Comparison of ENCODE assay signal across 24 cellular contexts in the genomic region with DNA sequence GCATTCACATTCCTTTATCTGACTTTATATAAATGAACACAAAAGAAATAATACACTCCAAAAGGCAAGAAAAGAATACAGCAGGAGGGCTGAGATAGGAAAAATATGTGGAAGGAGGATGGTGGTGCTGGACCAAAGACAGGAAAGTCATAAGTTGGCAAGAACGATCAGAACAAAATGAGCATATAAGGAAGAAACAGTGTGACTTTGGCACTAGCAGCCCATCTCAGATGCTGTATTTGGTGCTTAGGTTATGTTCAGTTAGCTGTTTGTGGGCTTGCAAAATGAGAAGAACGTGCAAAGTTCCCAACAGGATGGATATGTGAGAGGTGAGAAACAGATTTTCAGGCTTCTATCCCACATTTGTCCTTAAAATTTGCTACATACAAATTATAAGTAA.
DNase-seq lines count a peak whose midpoint lies in the region; ATAC-seq and TF ChIP-seq lines count a peak whose summit lies in the region.
"Had no signal": no experiment of that assay in that cellular context is flagged by ENCODE, and none has a peak within 500 bp of the region (broad histone marks: within the 10 kb centered on the region; RNA-seq: fewer than 3 reads in every experiment).

No MANE protein-coding gene starts in this region.

- intact Hi-C loops in tibial artery (cut with DNase I; ENCODE audit: low total_unique reads): no loop called here

- no peaks in the 10 kb centered on the region for H3K27me3 ChIP-seq in tibial artery
- H3K27me3 ChIP-seq: heart left ventricle, SJCRH30, transverse colon had no signal

- TF ChIP-seq CTCF in coronary artery (IDR thresholded peaks at IDR 0.05): no peak
- TF ChIP-seq CTCF in tibial artery (IDR thresholded peaks at IDR 0.05): no peak

- no peaks in the 10 kb centered on the region for H3K36me3 ChIP-seq in tibial artery
- H3K36me3 ChIP-seq: HAP-1, heart left ventricle, SJCRH30, transverse colon had no signal

- no peaks in the 10 kb centered on the region for H3K9me3 ChIP-seq in tibial artery
- H3K9me3 ChIP-seq: HAP-1, SJCRH30, transverse colon had no signal

- no peak for ATAC-seq in GM21825 (IDR thresholded peaks at IDR 0.05; ENCODE audit: unreplicated experiment)
- ATAC-seq: heart left ventricle; K562; stimulated activated naive CD8-positive, alpha-beta T cell treated with anti-CD3 and anti-CD28 coated beads, Interleukin-15, Interleukin-2, amounts not matched to agents 100 U/mL and 50 U/mL, for 24 hours; T-helper 17 cell had no signal

- DNase-seq in NCI-H446 treated with DMSO at 0.1 percent for 48 hours (lab: John Stamatoyannopoulos, UW) (peak; percentile 47), coronary artery (ENCODE audit: low spot score) (no peak), inferior parietal cortex (ENCODE audit: extremely low spot score) (peak; percentile 51), tibial artery (no peak), putamen (ENCODE audit: low spot score) (no peak)
- DNase-seq in stimulated activated naive CD4-positive, alpha-beta T cell (lab: John Stamatoyannopoulos, UW): no peak
- DNase-seq: activated CD4-positive, alpha-beta memory T cell treated with anti-CD3 and anti-CD28 coated beads, Interleukin-2, amount 10 ng/mL, durations not matched to agents 7 days and 5 days; activated CD4-positive, CD25-positive, alpha-beta regulatory T cell treated with anti-CD3 and anti-CD28 coated beads, Interleukin-2, amount 50 U/mL, for 72 hours; activated CD8-positive, alpha-beta memory T cell treated with anti-CD3 and anti-CD28 coated beads, Interleukin-2, amount 50 U/mL, for 48 hours; C1 segment of cervical spinal cord; central memory CD4-positive, alpha-beta T cell; COR-L47; heart left ventricle; NCI-H1105 treated with DMSO at 0.1 percent for 48 hours; NCI-H2029; NCI-H526 treated with DMSO at 0.1 percent for 48 hours; SJCRH30; stimulated activated CD4-positive, alpha-beta T cell treated with anti-CD3 and anti-CD28 coated beads, Interleukin-15, amount 100 ng/mL, for 24 hours; stimulated activated naive CD8-positive, alpha-beta T cell treated with anti-CD3 and anti-CD28 coated beads, Interleukin-15, Interleukin-2, amounts not matched to agents 100 U/mL and 50 U/mL, for 24 hours; T-helper 17 cell; transverse colon had no signal

- H3K4me1 ChIP-seq in tibial artery: peaks cover 0 to 12% (median 0%) of the 10 kb centered on the region in 4 donors
- H3K4me1 ChIP-seq: heart left ventricle, SJCRH30, transverse colon had no signal

- H3K4me3 ChIP-seq in coronary artery: peak overlapping the region; percentile 3
- peak overlapping the region; percentile 13 to 27 for H3K4me3 ChIP-seq in tibial artery
- H3K4me3 ChIP-seq: HAP-1, heart left ventricle, K562, SJCRH30, transverse colon had no signal

- H3K27ac ChIP-seq in coronary artery (peak overlapping the region; percentile 61 to 80), tibial artery (peak overlapping the region; percentile 68 to 75)
- H3K27ac ChIP-seq: heart left ventricle, SJCRH30, transverse colon had no signal

Comparison
In these comparisons a context has a peak if more than half of its experiments do, and no peak if none do; other contexts are left out.
1. DNase-seq: peak in NCI-H446 treated with DMSO at 0.1 percent for 48 hours (single experiment) and inferior parietal cortex (single experiment); none in coronary artery (single experiment), tibial artery (0 of 2), putamen (single experiment) and stimulated activated naive CD4-positive, alpha-beta T cell (0 of 6).